Comparison of ENCODE assay signal across 8 cellular contexts in genomic region chr7:80060218-80060806, GRCh38.
DNase-seq lines count a peak whose midpoint lies in the region; ATAC-seq, FAIRE-seq and TF ChIP-seq lines count a peak whose summit lies in the region.

No MANE protein-coding gene starts in this region.

- no peak for FAIRE-seq in bronchial epithelial cell (lab: Jason Lieb, UNC)

- CTCF ChIA-PET in Caco-2 (lab: Charles Lee) (no interaction called here), HEK293 (lab: Yijun Ruan, JAX) (interaction anchor here (0.5 to 2.5 kb wide), 16 partner anchors 10 to 1675 kb away, joined by 3 to 11 read pairs (median 3); no protein-coding TSS in a partner anchor)

- no peak overlapping the region for H3K9ac ChIP-seq in mesendoderm (ENCODE audit: low read length)

- H3K4me3 Mint-ChIP-seq in Caco-2 (ENCODE audit: unreplicated experiment): no peak overlapping the region

- H2AK5ac ChIP-seq in mesendoderm (ENCODE audit: low read length): no peak overlapping the region

- H3K27ac Mint-ChIP-seq in Caco-2 (ENCODE audit: unreplicated experiment): no peak overlapping the region

- no peak overlapping the region for H3K56ac ChIP-seq in mesendoderm (ENCODE audit: low read length)

- H2BK120ac ChIP-seq in mesendoderm (ENCODE audit: low read depth, low read length): no peak overlapping the region

- BruUV-seq in Caco-2 (replicated peaks; lab: Mats Ljungman, UMichigan): no TSS peak

- H3K4me1 ChIP-seq in Caco-2 (no peaks in the 10 kb centered on the region; the same call in 1 of the 2 replicates), HEK293 (ENCODE audit: control insufficient read depth, insufficient read depth, low read length) (no peaks in the 10 kb centered on the region), mesendoderm (ENCODE audit: control insufficient read depth, low read depth, low read length) (no peaks in the 10 kb centered on the region)

- H3K18ac ChIP-seq in mesendoderm (ENCODE audit: low read length): no peak overlapping the region

- no peaks in the 10 kb centered on the region for H3K79me2 ChIP-seq in mesendoderm (ENCODE audit: control insufficient read depth, insufficient read depth, low read length)

- 0 out of 2 replicates have a peak, but pooled peaks cover 2% of the 10 kb centered on the region for H3K9me3 ChIP-seq in Caco-2
- H3K9me3 ChIP-seq in HEK293 (ENCODE audit: control insufficient read depth, insufficient read depth, low read depth, low read length): no peaks in the 10 kb centered on the region

- no peaks in the 10 kb centered on the region for H3K79me1 ChIP-seq in mesendoderm (ENCODE audit: low read length)

- no peak overlapping the region for H3K4me2 ChIP-seq in mesendoderm (ENCODE audit: low read length)

- no peak overlapping the region for H3K27ac ChIP-seq in HEK293 (ENCODE audit: extremely low read depth, low read depth, low read length)
- no peak overlapping the region for H3K27ac ChIP-seq in mesendoderm (ENCODE audit: low read depth, low read length)

- whole genome bisulfite sequencing in mesendoderm (ENCODE audit: extremely low coverage, insufficient coverage, low lambda C conversion rate): no CpG with 5 or more reads among the region's 1 CpG

- H3K9me3 Mint-ChIP-seq in Caco-2 (ENCODE audit: unreplicated experiment): peaks cover 4% of the 10 kb centered on the region

- no peak overlapping the region for H4K8ac ChIP-seq in mesendoderm (ENCODE audit: low read depth, low read length)

- peak; percentile 31 to 43 for TF ChIP-seq CTCF in Caco-2 (IDR thresholded peaks at IDR 0.05; ENCODE audit: insufficient read depth in 1 of 2, low read depth in 1 of 2, low read length in 1 of 2, severe bottlenecking in 1 of 2, unreplicated experiment in 1 of 2)
- TF ChIP-seq CTCF in HEK293 (tag by site-specific recombination; IDR thresholded peaks at IDR 0.05): no peak
- TF ChIP-seq CTCF in bronchial epithelial cell (IDR thresholded peaks at IDR 0.05; ENCODE audit: insufficient read depth, low read length, severe bottlenecking): no peak

- H3K4me3 ChIP-seq in Caco-2 (ENCODE audit: low read depth, low read length) (no peak overlapping the region), HEK293 (ENCODE audit: low read depth, low read length) (no peak overlapping the region), bronchial epithelial cell (ENCODE audit: low read depth, low read length) (no peak overlapping the region), mesendoderm (ENCODE audit: low read length) (no peak overlapping the region)

- H3K27me3 ChIP-seq in Caco-2 (replicated peaks; ENCODE audit: control insufficient read depth, insufficient read depth, low read length): no peaks in the 10 kb centered on the region
- H3K27me3 ChIP-seq in bronchial epithelial cell (ENCODE audit: control insufficient read depth, insufficient read depth, low read length): no peaks in the 10 kb centered on the region
- H3K27me3 ChIP-seq in mesendoderm (ENCODE audit: insufficient read depth, low read length, poor library complexity): no peaks in the 10 kb centered on the region

- no peak overlapping the region for H2BK15ac ChIP-seq in mesendoderm (replicated peaks; ENCODE audit: low read depth)

- intact Hi-C loops in Caco-2 (cut with micrococcal nuclease; ENCODE audit: unreplicated experiment): loop anchor here (1.0 kb wide), 4 partner anchors 73 to 393 kb away; no protein-coding TSS in a partner anchor

- no peaks in the 10 kb centered on the region for H3K36me3 ChIP-seq in Caco-2 (ENCODE audit: control insufficient read depth, insufficient read depth, low read length)
- H3K36me3 ChIP-seq in HEK293 (ENCODE audit: control insufficient read depth in 2 of 2, insufficient read depth in 1 of 2, low read length in 2 of 2): no peaks in the 10 kb centered on the region
- no peaks in the 10 kb centered on the region for H3K36me3 ChIP-seq in bronchial epithelial cell (ENCODE audit: control insufficient read depth, insufficient read depth, low read length)
- no peaks in the 10 kb centered on the region for H3K36me3 ChIP-seq in mesendoderm (ENCODE audit: control insufficient read depth, insufficient read depth, low read length)

- H3K4ac ChIP-seq in mesendoderm (ENCODE audit: low read depth, low read length): no peak overlapping the region

- no peak overlapping the region for H3K23ac ChIP-seq in mesendoderm (ENCODE audit: low read length)

- ATAC-seq in HG03460 (IDR thresholded peaks at IDR 0.05; ENCODE audit: unreplicated experiment): no peak
- no peak for ATAC-seq in HG02840 (IDR thresholded peaks at IDR 0.05; ENCODE audit: low FRiP score, unreplicated experiment)

- peaks cover 6% of the 10 kb centered on the region for H3K27me3 Mint-ChIP-seq in Caco-2 (ENCODE audit: insufficient read depth, unreplicated experiment)

- no peaks in the 10 kb centered on the region for H3K4me1 Mint-ChIP-seq in Caco-2 (ENCODE audit: low read depth, unreplicated experiment)

- no peak overlapping the region for H4K5ac ChIP-seq in mesendoderm (ENCODE audit: low read length)

- DNase-seq in Caco-2 (peak in 1 of 2 experiments; percentile 24), NCI-H526 (lab: John Stamatoyannopoulos, UW) (peak; percentile 86 to 92), bronchial epithelial cell (ENCODE audit: low read depth) (peak; percentile 80), mesendoderm (peak; percentile 62), mucosa of gallbladder (ENCODE audit: low spot score) (no peak)

- POLR2A ChIA-PET in Caco-2 (lab: Charles Lee) (no interaction called here), HEK293 (lab: Yijun Ruan, JAX) (interaction anchor here (1.1 kb wide), 1 partner anchor 74 kb away, joined by 3 read pairs; no protein-coding TSS in a partner anchor)

- no peak overlapping the region for H2BK5ac ChIP-seq in mesendoderm (ENCODE audit: low read length)

- H3K36me3 Mint-ChIP-seq in Caco-2 (ENCODE audit: insufficient read depth, unreplicated experiment): no peaks in the 10 kb centered on the region

TF ChIP-seq in HEK293, 187 proteins besides CTCF, POLR2A, EP300 and RAD21:
- TF ChIP-seq ZNF571 (tag by site-specific recombination; IDR thresholded peaks at IDR 0.05): no peak
- peak; percentile 56 for TF ChIP-seq ZNF654 (tag by site-specific recombination; IDR thresholded peaks at IDR 0.05; ENCODE audit: low read depth)
- no peak for TF ChIP-seq ZNF426 (tag by site-specific recombination; IDR thresholded peaks at IDR 0.05)

Comparison
In these comparisons a context has a peak if more than half of its experiments do, and no peak if none do; other contexts are left out.
1. CTCF ChIP-seq: peak in Caco-2 (2 of 2); none in HEK293 (single experiment) and bronchial epithelial cell (single experiment).